Comparison of ENCODE assay signal across 1 cellular context in genomic region chr17:75154195-75155106, GRCh38.
TF ChIP-seq lines count a peak whose summit lies in the region.

TSS of gene JPT1 (minus strand) at chr17:75154512. CDS start at chr17:75154397, 115 bp downstream.

TF ChIP-seq in HepG2, 621 proteins besides CTCF, POLR2A, EP300 and RAD21 (continued from another document and continues in another):
- TF ChIP-seq ZNF251 (CRISPR knock-in tag; IDR thresholded peaks at IDR 0.05): no peak
- peak; percentile 59; the same call in 1 of the 2 replicates for TF ChIP-seq HBP1 (CRISPR knock-in tag; IDR thresholded peaks at IDR 0.05; ENCODE audit: low read depth)
- peak; percentile 86 for TF ChIP-seq ZNF547 (CRISPR knock-in tag; IDR thresholded peaks at IDR 0.05)
- no peak for TF ChIP-seq ZNF720 (CRISPR knock-in tag; IDR thresholded peaks at IDR 0.05)
- no peak for TF ChIP-seq ZSCAN20 (CRISPR knock-in tag; IDR thresholded peaks at IDR 0.05; ENCODE audit: borderline replicate concordance)
- no peak for TF ChIP-seq ZBTB7A (CRISPR knock-in tag; IDR thresholded peaks at IDR 0.05)
- no peak for TF ChIP-seq MTF2 (CRISPR knock-in tag; IDR thresholded peaks at IDR 0.05; ENCODE audit: borderline replicate concordance)
- peak; percentile 91; the same call in 1 of the 2 replicates for TF ChIP-seq ARID4A (CRISPR knock-in tag; IDR thresholded peaks at IDR 0.05; ENCODE audit: borderline replicate concordance)
- no peak for TF ChIP-seq GMEB2 (CRISPR knock-in tag; IDR thresholded peaks at IDR 0.05; ENCODE audit: low read depth)
- TF ChIP-seq POGK (CRISPR knock-in tag; conservative IDR thresholded peaks at IDR 0.05): peak; percentile 94
- TF ChIP-seq ZNF569 (CRISPR knock-in tag; IDR thresholded peaks at IDR 0.05; ENCODE audit: borderline replicate concordance): no peak
- peak; percentile 88; the same call in 1 of the 2 replicates for TF ChIP-seq MXD1 (CRISPR knock-in tag; IDR thresholded peaks at IDR 0.05)
- TF ChIP-seq KDM6A (CRISPR knock-in tag; IDR thresholded peaks at IDR 0.05; ENCODE audit: low read depth): no peak
- peak; percentile 85 for TF ChIP-seq ZNF777 (CRISPR knock-in tag; IDR thresholded peaks at IDR 0.05)
- TF ChIP-seq ZBTB10 (CRISPR knock-in tag; IDR thresholded peaks at IDR 0.05; ENCODE audit: borderline replicate concordance): no peak
- peak; percentile 87; the same call in 1 of the 2 replicates for TF ChIP-seq GLI4 (CRISPR knock-in tag; IDR thresholded peaks at IDR 0.05; ENCODE audit: borderline replicate concordance)
- no peak for TF ChIP-seq ADNP (CRISPR knock-in tag; IDR thresholded peaks at IDR 0.05)
- TF ChIP-seq CHCHD3 (CRISPR knock-in tag; IDR thresholded peaks at IDR 0.05): peak; percentile 85; the same call in 1 of the 2 replicates
- no peak for TF ChIP-seq DMTF1 (CRISPR knock-in tag; IDR thresholded peaks at IDR 0.05)
- peak; percentile 76 for TF ChIP-seq DMAP1 (CRISPR knock-in tag; IDR thresholded peaks at IDR 0.05)
- peak; percentile 77; the same call in 1 of the 2 replicates for TF ChIP-seq HMGXB3 (CRISPR knock-in tag; IDR thresholded peaks at IDR 0.05; ENCODE audit: borderline replicate concordance)
- TF ChIP-seq MYNN (CRISPR knock-in tag; IDR thresholded peaks at IDR 0.05; ENCODE audit: low read depth): no peak; the same call in 1 of the 2 replicates
- TF ChIP-seq ZXDC (CRISPR knock-in tag; IDR thresholded peaks at IDR 0.05): no peak
- TF ChIP-seq STAT6 (CRISPR knock-in tag; IDR thresholded peaks at IDR 0.05; ENCODE audit: borderline replicate concordance): no peak
